ENCODE assay signal across 20 cellular contexts in the genomic region with DNA sequence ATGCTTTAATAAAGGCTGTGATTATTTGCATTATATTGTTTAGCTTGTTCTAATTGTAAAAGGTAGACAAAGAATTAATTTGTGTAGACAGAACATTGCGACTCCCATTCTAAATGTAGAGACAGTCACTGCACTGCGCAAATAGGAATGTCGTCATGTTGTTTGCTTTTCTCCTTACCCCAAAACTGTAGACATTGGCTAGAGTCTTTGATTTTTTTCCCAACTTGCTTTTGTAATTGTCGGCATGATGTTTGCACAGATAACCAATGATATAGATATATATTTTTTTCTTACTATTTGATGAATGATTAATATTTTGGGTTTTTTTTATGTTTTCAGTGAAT.
DNase-seq lines count a peak whose midpoint lies in the region; ATAC-seq, FAIRE-seq and TF ChIP-seq lines count a peak whose summit lies in the region.
"Had no signal": no experiment of that assay in that cellular context is flagged by ENCODE, and none has a peak within 500 bp of the region (broad histone marks: within the 10 kb centered on the region; RNA-seq: fewer than 3 reads in every experiment).

No MANE protein-coding gene starts in this region.

- H3K4me2 ChIP-seq in SK-N-SH (peak overlapping the region; percentile 75), mesendoderm (ENCODE audit: low read length) (no peak overlapping the region)
- H3K4me2 ChIP-seq: BLaER1 treated with 17β-estradiol and CSF1 and Interleukin-3, amounts not matched to agents 10 nM and 100 nM had no signal

- FAIRE-seq in D721Med (lab: Jason Lieb, UNC) = no peak
- FAIRE-seq: HTR-8/SVneo had no signal

- DNase-seq in SK-N-SH (no peak), endodermal cell (no peak), mesendoderm (peak; percentile 29), type B pancreatic cell (ENCODE audit: extremely low spot score, unreplicated experiment) (no peak), cerebellar cortex (ENCODE audit: low spot score) (no peak), D721Med (ENCODE audit: insufficient read length, low spot score) (no peak)
- DNase-seq: activated CD4-positive, alpha-beta T cell treated with anti-CD3 and anti-CD28 coated beads, Interleukin-2, amount 50 U/mL, for 1 hour; activated gamma-delta T cell; cerebellar nuclear complex; foreskin fibroblast; NCI-H1417; NCI-H748 treated with DMSO at 0.1 percent for 48 hours; SHP77; stimulated activated naive CD4-positive, alpha-beta T cell; T-helper 1 cell; upper lobe of right lung had no signal

- H3K27me3 Mint-ChIP-seq in endodermal cell (ENCODE audit: insufficient read depth) (no peaks in the 10 kb centered on the region), type B pancreatic cell (peaks cover 4% of the 10 kb centered on the region)

- TF ChIP-seq CTCF in SK-N-SH (IDR thresholded peaks at IDR 0.05) (no peak), endodermal cell (conservative IDR thresholded peaks at IDR 0.05) (no peak), type B pancreatic cell (conservative IDR thresholded peaks at IDR 0.05) (no peak), D721Med (IDR thresholded peaks at IDR 0.05; ENCODE audit: insufficient read depth, missing control alignments) (no peak)

- no peak overlapping the region for H2AK5ac ChIP-seq in mesendoderm (ENCODE audit: low read length)

- H3K27ac Mint-ChIP-seq in endodermal cell (peak overlapping the region; percentile 95), type B pancreatic cell (no peak overlapping the region)

- peak overlapping the region; percentile 36 for H3K56ac ChIP-seq in mesendoderm (ENCODE audit: low read length)

- no peak overlapping the region for H4K5ac ChIP-seq in mesendoderm (ENCODE audit: low read length)

- no peak overlapping the region for H3K4ac ChIP-seq in mesendoderm (ENCODE audit: low read depth, low read length)

- no peaks in the 10 kb centered on the region for H3K79me1 ChIP-seq in mesendoderm (ENCODE audit: low read length)

- TF ChIP-seq RAD21 in SK-N-SH (IDR thresholded peaks at IDR 0.05; ENCODE audit: low read length) = no peak

- no peak overlapping the region for H3K18ac ChIP-seq in mesendoderm (ENCODE audit: low read length)

- peaks cover 0 to 7% of the 10 kb centered on the region in 2 experiments; a peak in 2 of 4 replicates for H3K4me1 ChIP-seq in SK-N-SH (ENCODE audit: control insufficient read depth in 1 of 2, insufficient read depth in 2 of 2, low read depth in 1 of 2, low read length in 1 of 2)
- H3K4me1 ChIP-seq in endodermal cell (ENCODE audit: control insufficient read depth, insufficient read depth, low read length) = no peaks in the 10 kb centered on the region
- H3K4me1 ChIP-seq in mesendoderm (ENCODE audit: control insufficient read depth, low read depth, low read length) = no peaks in the 10 kb centered on the region
- H3K4me1 ChIP-seq: BLaER1 treated with 17β-estradiol and CSF1 and Interleukin-3, amounts not matched to agents 10 nM and 100 nM; upper lobe of right lung had no signal

- H3K79me2 ChIP-seq in SK-N-SH (ENCODE audit: insufficient read depth) (peaks cover 7% of the 10 kb centered on the region; the same call in 1 of the 2 replicates), mesendoderm (ENCODE audit: control insufficient read depth, insufficient read depth, low read length) (no peaks in the 10 kb centered on the region)

- H3K4me3 Mint-ChIP-seq in endodermal cell (peak overlapping the region; percentile 54), type B pancreatic cell (peak overlapping the region; percentile 50)

- no peak overlapping the region for H2BK5ac ChIP-seq in mesendoderm (ENCODE audit: low read length)

- H3K4me1 Mint-ChIP-seq in endodermal cell (peaks cover 17% of the 10 kb centered on the region), type B pancreatic cell (ENCODE audit: unreplicated experiment) (peaks cover 9% of the 10 kb centered on the region)

- H3K36me3 Mint-ChIP-seq in endodermal cell (ENCODE audit: low read depth) (no peaks in the 10 kb centered on the region), type B pancreatic cell (no peaks in the 10 kb centered on the region)

- ATAC-seq in SK-N-SH treated with all-trans-retinoic acid at 6 μM for 48 hours (no peak), GM19397 (IDR thresholded peaks at IDR 0.05; ENCODE audit: unreplicated experiment) (no peak)
- ATAC-seq: upper lobe of right lung had no signal

- H3K9me2 ChIP-seq in SK-N-SH = no peaks in the 10 kb centered on the region

- H4K20me1 ChIP-seq in SK-N-SH (ENCODE audit: insufficient read depth) = no peaks in the 10 kb centered on the region
- H4K20me1 ChIP-seq: BLaER1 treated with 17β-estradiol and CSF1 and Interleukin-3, amounts not matched to agents 10 nM and 100 nM had no signal

- no peak overlapping the region for H2AFZ ChIP-seq in SK-N-SH (ENCODE audit: low read depth)

- no peak overlapping the region for H2BK15ac ChIP-seq in mesendoderm (replicated peaks; ENCODE audit: low read depth)

- H3K9ac ChIP-seq in SK-N-SH = peak overlapping the region; percentile 68; the same call in 1 of the 2 replicates
- peak overlapping the region; percentile 94 for H3K9ac ChIP-seq in endodermal cell (ENCODE audit: extremely low read depth, low read length, poor library complexity, severe bottlenecking)
- peak overlapping the region; percentile 44 for H3K9ac ChIP-seq in mesendoderm (ENCODE audit: low read length)
- H3K9ac ChIP-seq: BLaER1 treated with 17β-estradiol and CSF1 and Interleukin-3, amounts not matched to agents 10 nM and 100 nM had no signal

- POLR2A ChIA-PET in SK-N-SH (lab: Yijun Ruan, JAX) = no interaction called here

- no peak overlapping the region for H3K23ac ChIP-seq in mesendoderm (ENCODE audit: low read length)

- H3K9me3 ChIP-seq in SK-N-SH (no peaks in the 10 kb centered on the region), endodermal cell (ENCODE audit: control insufficient read depth, low read length) (peaks cover 14% of the 10 kb centered on the region)
- H3K9me3 ChIP-seq: upper lobe of right lung had no signal

- H3K27me3 ChIP-seq in SK-N-SH (ENCODE audit: insufficient read depth) (no peaks in the 10 kb centered on the region), endodermal cell (ENCODE audit: control insufficient read depth, insufficient read depth, low read length, poor library complexity, severe bottlenecking) (no peaks in the 10 kb centered on the region), mesendoderm (ENCODE audit: insufficient read depth, low read length, poor library complexity) (no peaks in the 10 kb centered on the region)

- no peaks in the 10 kb centered on the region for H3K36me3 ChIP-seq in SK-N-SH (replicated peaks in 1 of 2; ENCODE audit: control insufficient read depth in 1 of 2, insufficient read depth in 2 of 2, low read length in 1 of 2)
- H3K36me3 ChIP-seq in endodermal cell (ENCODE audit: control insufficient read depth, insufficient read depth, low read length) = no peaks in the 10 kb centered on the region
- H3K36me3 ChIP-seq in mesendoderm (ENCODE audit: control insufficient read depth, insufficient read depth, low read length) = no peaks in the 10 kb centered on the region
- H3K36me3 ChIP-seq: BLaER1 treated with 17β-estradiol and CSF1 and Interleukin-3, amounts not matched to agents 10 nM and 100 nM; upper lobe of right lung had no signal

- CTCF ChIA-PET in SK-N-SH (lab: Yijun Ruan, JAX) = interaction anchor here (0.6 kb wide), 1 partner anchor 146 kb away, joined by 3 read pairs; no protein-coding TSS in a partner anchor

- peaks cover 34% of the 10 kb centered on the region for H3F3A ChIP-seq in SK-N-SH (replicated peaks; ENCODE audit: insufficient read depth)

- peaks cover 38% of the 10 kb centered on the region for H3K9me3 Mint-ChIP-seq in endodermal cell
- H3K9me3 Mint-ChIP-seq in type B pancreatic cell = peaks cover 5% of the 10 kb centered on the region

- peak overlapping the region in 1 of 2 experiments; percentile 92; a peak in 2 of 4 replicates for H3K27ac ChIP-seq in SK-N-SH (ENCODE audit: low read depth in 2 of 2, low read length in 1 of 2)
- H3K27ac ChIP-seq in endodermal cell (ENCODE audit: low read depth, low read length) = peak overlapping the region; percentile 97
- no peak overlapping the region for H3K27ac ChIP-seq in mesendoderm (ENCODE audit: low read depth, low read length)
- H3K27ac ChIP-seq: BLaER1 treated with 17β-estradiol and CSF1 and Interleukin-3, amounts not matched to agents 10 nM and 100 nM; upper lobe of right lung had no signal

- TF ChIP-seq EP300 in SK-N-SH (IDR thresholded peaks at IDR 0.05; ENCODE audit: borderline replicate concordance in 1 of 2, low read depth in 1 of 2, low read length in 1 of 2) = no peak

- no peak overlapping the region for H4K8ac ChIP-seq in mesendoderm (ENCODE audit: low read depth, low read length)

- peak overlapping the region; percentile 38 to 57; a peak in 3 of 4 replicates for H3K4me3 ChIP-seq in SK-N-SH (ENCODE audit: low read depth in 2 of 2, low read length in 1 of 2)
- H3K4me3 ChIP-seq in endodermal cell (ENCODE audit: low read length) = peak overlapping the region; percentile 83
- no peak overlapping the region for H3K4me3 ChIP-seq in mesendoderm (ENCODE audit: low read length)
- H3K4me3 ChIP-seq: BLaER1 treated with 17β-estradiol and CSF1 and Interleukin-3, amounts not matched to agents 10 nM and 100 nM; upper lobe of right lung had no signal

- no peak overlapping the region for H2BK120ac ChIP-seq in mesendoderm (ENCODE audit: low read depth, low read length)

- WGBS in SK-N-SH (ENCODE audit: low lambda C conversion rate) = 26% methylated on average over 4 of the region's 4 CpGs
- 53 to 67% methylated on average over 3 of the region's 4 CpGs for WGBS in endodermal cell (ENCODE audit: insufficient coverage in 1 of 2, insufficient read length in 1 of 2), 2 experiments
- WGBS in mesendoderm (ENCODE audit: extremely low coverage, insufficient coverage, low lambda C conversion rate) = no CpG with 5 or more reads among the region's 4 CpGs

TF ChIP-seq in SK-N-SH, 30 proteins besides CTCF, POLR2A, EP300 and RAD21:
- no peak for TF ChIP-seq SMC3 (IDR thresholded peaks at IDR 0.05; ENCODE audit: low read depth, low read length)

Comparison
In these comparisons a context has a peak if more than half of its experiments do, and no peak if none do; other contexts are left out.
1. H3K9ac ChIP-seq: peak in every context shown above with its lines; median percentile 94 in endodermal cell; 68 in SK-N-SH; 44 in mesendoderm.